14 cellular contexts compared by ENCODE assay signal in genomic region chr22:17915188-17915587, GRCh38.
A peak's percentile ranks its signal among the peaks of the same experiment; 100 is the strongest.
DNase-seq lines count a peak whose midpoint lies in the region; ATAC-seq and TF ChIP-seq lines count a peak whose summit lies in the region.
"Had no signal": no experiment of that assay in that cellular context is flagged by ENCODE, and none has a peak within 500 bp of the region (broad histone marks: within the 10 kb centered on the region; RNA-seq: fewer than 3 reads in every experiment).

No MANE protein-coding gene starts in this region.

- no peaks in the 10 kb centered on the region for H3K36me3 ChIP-seq in left ventricle myocardium inferior
- no peaks in the 10 kb centered on the region for H3K36me3 ChIP-seq in sigmoid colon

- WGBS in sigmoid colon, 2 donors, result 94 to 98% methylated on average over 10 of the region's 10 CpGs

- H3K4me1 ChIP-seq in left ventricle myocardium inferior (peaks cover 99% of the 10 kb centered on the region), sigmoid colon (peaks cover 0 to 70% (median 62%) of the 10 kb centered on the region in 4 donors)

- no peak for DNase-seq in left ventricle myocardium inferior
- no peak for DNase-seq in Right ventricle myocardium inferior (ENCODE audit: missing footprints)
- no peak for DNase-seq in dorsolateral prefrontal cortex
- peak; percentile 58 for DNase-seq in sigmoid colon
- DNase-seq in cerebellar cortex (ENCODE audit: low spot score), result no peak
- DNase-seq: Calu3; CD4-positive, alpha-beta T cell; DMS 273 treated with DMSO at 0.1 percent for 48 hours; GM23248; H9 had no signal

- peak overlapping the region; percentile 95 for H3K27ac ChIP-seq in left ventricle myocardium inferior (replicated peaks)
- peak overlapping the region in 58 of 59 donors; percentile 42 to 98 (median 92) for H3K27ac ChIP-seq in dorsolateral prefrontal cortex
- peak overlapping the region in 2 of 4 donors; percentile 86 to 88 for H3K27ac ChIP-seq in sigmoid colon
- H3K27ac ChIP-seq: GM23248 had no signal

- no peaks in the 10 kb centered on the region for H3K9me3 Mint-ChIP-seq in stimulated activated memory B cell treated with anti-CD40 and anti-IgM and Interleukin-4, amounts not matched to agents 10 μg/mL and 1 μg/mL and 100 μg/mL, for 72 hours
- H3K9me3 Mint-ChIP-seq: CD4-positive, alpha-beta T cell; H9 had no signal

- no peak overlapping the region for H3K27ac Mint-ChIP-seq in stimulated activated memory B cell treated with anti-CD40 and anti-IgM and Interleukin-4, amounts not matched to agents 10 μg/mL and 1 μg/mL and 100 μg/mL, for 72 hours
- H3K27ac Mint-ChIP-seq: CD4-positive, alpha-beta T cell; H9 had no signal

- TF ChIP-seq POLR2A in sigmoid colon (IDR thresholded peaks at IDR 0.05), result no peak

- no peak for TF ChIP-seq CTCF in left ventricle myocardium inferior (IDR thresholded peaks at IDR 0.05; ENCODE audit: borderline replicate concordance)
- no peak for TF ChIP-seq CTCF in dorsolateral prefrontal cortex (IDR thresholded peaks at IDR 0.05 in 54 of 56, conservative IDR thresholded peaks at IDR 0.05 in 2 of 56; ENCODE audit: low read depth in 1 of 56, partially characterized antibody in 56 of 56)
- TF ChIP-seq CTCF in sigmoid colon (IDR thresholded peaks at IDR 0.05), result no peak

- intact Hi-C loops in left ventricle myocardium inferior (cut with micrococcal nuclease), result no loop called here
- intact Hi-C loops in Right ventricle myocardium inferior (cut with DNase I), result no loop called here
- intact Hi-C loops in dorsolateral prefrontal cortex (cut with DNase I), result no loop called here
- intact Hi-C loops in sigmoid colon (cut with DNase I), result no loop called here

- H3K27me3 Mint-ChIP-seq in stimulated activated memory B cell treated with anti-CD40 and anti-IgM and Interleukin-4, amounts not matched to agents 10 μg/mL and 1 μg/mL and 100 μg/mL, for 72 hours, result no peaks in the 10 kb centered on the region
- H3K27me3 Mint-ChIP-seq: B cell; CD4-positive, alpha-beta T cell had no signal

- H3K4me3 Mint-ChIP-seq in stimulated activated memory B cell treated with anti-CD40 and anti-IgM and Interleukin-4, amounts not matched to agents 10 μg/mL and 1 μg/mL and 100 μg/mL, for 72 hours, result no peak overlapping the region
- H3K4me3 Mint-ChIP-seq: B cell; CD4-positive, alpha-beta T cell; H9 had no signal

- peaks cover 6% of the 10 kb centered on the region for H3K36me3 Mint-ChIP-seq in stimulated activated memory B cell treated with anti-CD40 and anti-IgM and Interleukin-4, amounts not matched to agents 10 μg/mL and 1 μg/mL and 100 μg/mL, for 72 hours

- H3K27me3 ChIP-seq in left ventricle myocardium inferior (ENCODE audit: low read depth) (no peaks in the 10 kb centered on the region), dorsolateral prefrontal cortex (no peaks in the 10 kb centered on the region), sigmoid colon (no peaks in the 10 kb centered on the region)

- H3K9me3 ChIP-seq in left ventricle myocardium inferior (replicated peaks) (no peaks in the 10 kb centered on the region), sigmoid colon (no peaks in the 10 kb centered on the region)

- ATAC-seq in Right ventricle myocardium inferior (no peak), HG03196 (IDR thresholded peaks at IDR 0.05; ENCODE audit: unreplicated experiment) (no peak)
- ATAC-seq in stimulated activated memory B cell treated with anti-CD40 and anti-IgM and Interleukin-4, amounts not matched to agents 10 μg/mL and 1 μg/mL and 100 μg/mL, for 72 hours, result no peak
- ATAC-seq: GM12878 had no signal

- TF ChIP-seq EP300 in sigmoid colon (IDR thresholded peaks at IDR 0.05), result no peak

- peaks cover 28% of the 10 kb centered on the region for H3K4me1 Mint-ChIP-seq in stimulated activated memory B cell treated with anti-CD40 and anti-IgM and Interleukin-4, amounts not matched to agents 10 μg/mL and 1 μg/mL and 100 μg/mL, for 72 hours

- H3K4me3 ChIP-seq in left ventricle myocardium inferior, result no peak overlapping the region
- H3K4me3 ChIP-seq in dorsolateral prefrontal cortex, result no peak overlapping the region
- no peak overlapping the region for H3K4me3 ChIP-seq in sigmoid colon
- H3K4me3 ChIP-seq: GM12878, GM23248 had no signal
